ENCODE assay signal across 15 cellular contexts in genomic region chrX:13212191-13212651, GRCh38.
DNase-seq lines count a peak whose midpoint lies in the region; ATAC-seq lines count a peak whose summit lies in the region.
"Had no signal": no experiment of that assay in that cellular context is flagged by ENCODE, and none has a peak within 500 bp of the region (broad histone marks: within the 10 kb centered on the region; RNA-seq: fewer than 3 reads in every experiment).

No MANE protein-coding gene starts in this region.

- H2AK5ac ChIP-seq in mesenchymal stem cell (ENCODE audit: low read length, severe bottlenecking): no peak overlapping the region

- no peak overlapping the region for H3K9ac ChIP-seq in BLaER1
- H3K9ac ChIP-seq in mesenchymal stem cell (ENCODE audit: low read length): peak overlapping the region; percentile 3

- no peak overlapping the region for H3K23ac ChIP-seq in mesenchymal stem cell (ENCODE audit: low read length in 2 of 2)

- no peaks in the 10 kb centered on the region for H3K36me3 ChIP-seq in BLaER1
- no peaks in the 10 kb centered on the region for H3K36me3 ChIP-seq in mesenchymal stem cell (ENCODE audit: control insufficient read depth in 1 of 2, insufficient read depth in 2 of 2, low read depth in 1 of 2, low read length in 2 of 2)
- H3K36me3 ChIP-seq: colonic mucosa had no signal

- WGBS in mesenchymal stem cell: 100% methylated on average over 1 of the region's 1 CpG

- no peak overlapping the region for H2BK120ac ChIP-seq in mesenchymal stem cell (ENCODE audit: low read depth, low read length)

- H3K4me3 ChIP-seq in BLaER1 (no peak overlapping the region), mesenchymal stem cell (ENCODE audit: insufficient read depth in 1 of 2, low read depth in 1 of 2, low read length in 2 of 2) (no peak overlapping the region)
- H3K4me3 ChIP-seq: colonic mucosa had no signal

- H3K4ac ChIP-seq in mesenchymal stem cell (ENCODE audit: low read depth in 1 of 2, low read length in 2 of 2): no peak overlapping the region

- no peak overlapping the region for H4K8ac ChIP-seq in mesenchymal stem cell (ENCODE audit: low read length)

- peaks cover 18% of the 10 kb centered on the region for H3K4me1 ChIP-seq in BLaER1
- no peaks in the 10 kb centered on the region for H3K4me1 ChIP-seq in mesenchymal stem cell (ENCODE audit: control insufficient read depth, insufficient read depth, low read depth, low read length)
- H3K4me1 ChIP-seq: colonic mucosa had no signal

- H2BK15ac ChIP-seq in mesenchymal stem cell (ENCODE audit: low read depth, poor library complexity, severe bottlenecking): no peak overlapping the region

- H4K91ac ChIP-seq in mesenchymal stem cell (ENCODE audit: low read length): no peak overlapping the region

- H3K14ac ChIP-seq in mesenchymal stem cell (ENCODE audit: low read length in 2 of 2): no peak overlapping the region

- H2BK5ac ChIP-seq in mesenchymal stem cell (ENCODE audit: low read depth, low read length, poor library complexity, severe bottlenecking): no peak overlapping the region

- DNase-seq in NCI-H446 treated with DMSO at 0.1 percent for 48 hours (lab: John Stamatoyannopoulos, UW) (peak; percentile 6), dermis microvascular lymphatic vessel endothelial cell (ENCODE audit: low read depth in 2 of 2) (peak; percentile 40 to 72), mesenchymal stem cell (peak; percentile 5), NOMO-1 (lab: John Stamatoyannopoulos, UW; ENCODE audit: unreplicated experiment in 2 of 2) (no peak), islet precursor cell (no peak)
- DNase-seq in activated CD4-positive, alpha-beta T cell treated with anti-CD3 and anti-CD28 coated beads, Interleukin-2, amount 50 U/mL, for 1 hour: no peak
- DNase-seq: activated naive CD8-positive, alpha-beta T cell treated with anti-CD3 and anti-CD28 coated beads for 36 hours; colonic mucosa; NCI-H1436; NCI-H526 treated with DMSO at 0.1 percent for 48 hours; posterior cingulate gyrus; SHP77 treated with DMSO at 0.1 percent for 48 hours; stimulated activated naive B cell treated with anti-CD40 and anti-IgM and Interleukin-4, amounts not matched to agents 10 μg/mL and 1 μg/mL and 100 μg/mL, for 72 hours had no signal

- H2AFZ ChIP-seq in mesenchymal stem cell (ENCODE audit: low read depth, low read length): no peak overlapping the region

- H3K27me3 ChIP-seq in BLaER1: no peaks in the 10 kb centered on the region
- peaks cover 0 to 5% of the 10 kb centered on the region in 2 experiments for H3K27me3 ChIP-seq in mesenchymal stem cell (ENCODE audit: control insufficient read depth in 1 of 2, insufficient read depth in 1 of 2, low read length in 2 of 2)
- H3K27me3 ChIP-seq: colonic mucosa had no signal

- no peak overlapping the region for H2BK12ac ChIP-seq in mesenchymal stem cell (ENCODE audit: low read length in 2 of 2)

- no peak overlapping the region for H3K18ac ChIP-seq in mesenchymal stem cell (ENCODE audit: low read depth in 1 of 2, low read length in 2 of 2)

- H3K79me1 ChIP-seq in mesenchymal stem cell (replicated peaks; ENCODE audit: low read length, poor library complexity, severe bottlenecking): no peaks in the 10 kb centered on the region

- H3K9me3 ChIP-seq in BLaER1: no peaks in the 10 kb centered on the region
- no peaks in the 10 kb centered on the region for H3K9me3 ChIP-seq in mesenchymal stem cell (ENCODE audit: control insufficient read depth, low read length)
- H3K9me3 ChIP-seq: colonic mucosa had no signal

- ATAC-seq in HG03354 (IDR thresholded peaks at IDR 0.05; ENCODE audit: poor library complexity, severe bottlenecking, unreplicated experiment): no peak
- ATAC-seq: stimulated activated naive B cell treated with anti-CD40 and anti-IgM and Interleukin-4, amounts not matched to agents 10 μg/mL and 1 μg/mL and 100 μg/mL, for 72 hours had no signal

- no peaks in the 10 kb centered on the region for H4K20me1 ChIP-seq in BLaER1

- H3K4me2 ChIP-seq in BLaER1 (peak overlapping the region; percentile 48), mesenchymal stem cell (ENCODE audit: low read length, poor library complexity, severe bottlenecking) (no peak overlapping the region)

- H3K27ac ChIP-seq in BLaER1 (no peak overlapping the region), mesenchymal stem cell (ENCODE audit: low read length, poor library complexity, severe bottlenecking) (no peak overlapping the region)
- H3K27ac ChIP-seq: colonic mucosa had no signal

Comparison
In these comparisons a context has a peak if more than half of its experiments do, and no peak if none do; other contexts are left out.
1. DNase-seq: peak in NCI-H446 treated with DMSO at 0.1 percent for 48 hours (single experiment), dermis microvascular lymphatic vessel endothelial cell (2 of 2) and mesenchymal stem cell (single experiment); none in activated CD4-positive, alpha-beta T cell treated with anti-CD3 and anti-CD28 coated beads, Interleukin-2, amount 50 U/mL, for 1 hour (single experiment), NOMO-1 (0 of 2) and islet precursor cell (single experiment).